Comparison of ENCODE assay signal across 22 cellular contexts in genomic region chr7:152673902-152674301, GRCh38. TPM values are rescaled to one million over a fixed set of nuclear protein-coding genes. Genes with fewer than 3 reads are reported as not detected.
DNase-seq lines count a peak whose midpoint lies in the region; ATAC-seq and TF ChIP-seq lines count a peak whose summit lies in the region.
"Had no signal": no experiment of that assay in that cellular context is flagged by ENCODE, and none has a peak within 500 bp of the region (broad histone marks: within the 10 kb centered on the region; RNA-seq: fewer than 3 reads in every experiment).

No MANE protein-coding gene starts in this region.

- H3K9me3 ChIP-seq in osteoblast (ENCODE audit: low read depth, low read length) (no peaks in the 10 kb centered on the region), BE2C (no peaks in the 10 kb centered on the region)
- H3K9me3 ChIP-seq: ovary, SJCRH30, testis had no signal

- no peak overlapping the region for H3K27ac ChIP-seq in KMS-11
- H3K27ac ChIP-seq in osteoblast (ENCODE audit: low read depth, low read length) = no peak overlapping the region
- H3K27ac ChIP-seq: ovary, SJCRH30, testis had no signal

- no peaks in the 10 kb centered on the region; the same call in 1 of the 2 replicates for H3K36me3 ChIP-seq in KMS-11 (ENCODE audit: insufficient read depth)
- no peaks in the 10 kb centered on the region for H3K36me3 ChIP-seq in osteoblast (ENCODE audit: insufficient read depth, low read length)
- peaks cover 14% of the 10 kb centered on the region for H3K36me3 ChIP-seq in BE2C
- H3K36me3 ChIP-seq: ovary had no signal

- H3K4me1 ChIP-seq in KMS-11 (ENCODE audit: low read depth, poor library complexity, severe bottlenecking) (peaks cover 53% of the 10 kb centered on the region), osteoblast (ENCODE audit: insufficient read depth, low read length) (peaks cover 7% of the 10 kb centered on the region), BE2C (no peaks in the 10 kb centered on the region)
- H3K4me1 ChIP-seq: SJCRH30 had no signal

- CTCF ChIA-PET in WTC11 (lab: Charles Lee) = interaction anchor here (1.9 kb wide), 1 partner anchor 33 kb away, joined by 9 read pairs; no protein-coding TSS in a partner anchor

- H3K79me2 ChIP-seq in KMS-11 (ENCODE audit: insufficient read depth, low read depth) (peaks cover 67% of the 10 kb centered on the region), osteoblast (ENCODE audit: insufficient read depth, low read length) (peaks cover 53% of the 10 kb centered on the region)

- no peak overlapping the region for H3K9ac ChIP-seq in KMS-11

- no peaks in the 10 kb centered on the region; the same call in 1 of the 2 replicates for H4K20me1 ChIP-seq in KMS-11 (ENCODE audit: insufficient read depth)
- H4K20me1 ChIP-seq in osteoblast (ENCODE audit: insufficient read depth, low read length) = no peaks in the 10 kb centered on the region

- H3K4me3 ChIP-seq in KMS-11 (IDR thresholded peaks at IDR 0.05; ENCODE audit: insufficient read depth, low read depth, low read length) (no peak overlapping the region), osteoblast (ENCODE audit: insufficient read depth, low read length) (no peak overlapping the region), BE2C (ENCODE audit: low read depth, low read length) (no peak overlapping the region)
- H3K4me3 ChIP-seq: ovary, SJCRH30, testis had no signal

- H3K4me2 ChIP-seq in KMS-11 = peak overlapping the region; percentile 18; the same call in 1 of the 2 replicates
- H3K4me2 ChIP-seq in osteoblast (ENCODE audit: insufficient read depth, low read length) = no peak overlapping the region

- no peak overlapping the region for H3K27ac Mint-ChIP-seq in activated T-cell treated with anti-CD3 and anti-CD28 coated beads, Interleukin-2, amount 50 U/mL, for 24 hours
- no peak overlapping the region for H3K27ac Mint-ChIP-seq in WTC11
- H3K27ac Mint-ChIP-seq: activated naive CD8-positive, alpha-beta T cell; CD8-positive, alpha-beta memory T cell; effector memory CD8-positive, alpha-beta T cell; naive B cell had no signal

- no peaks in the 10 kb centered on the region for H3K27me3 ChIP-seq in KMS-11 (ENCODE audit: insufficient read depth, low read depth)
- no peaks in the 10 kb centered on the region for H3K27me3 ChIP-seq in osteoblast (ENCODE audit: insufficient read depth, low read length)
- H3K27me3 ChIP-seq in BE2C = no peaks in the 10 kb centered on the region
- H3K27me3 ChIP-seq: ovary, SJCRH30, testis had no signal

- POLR2A ChIA-PET in WTC11 (lab: Charles Lee) = no interaction called here

- TF ChIP-seq CTCF in KMS-11 (conservative IDR thresholded peaks at IDR 0.05; ENCODE audit: low read depth, low read length) (no peak), WTC11 (IDR thresholded peaks at IDR 0.05) (no peak), osteoblast (IDR thresholded peaks at IDR 0.05; ENCODE audit: extremely low read depth, low read depth, low read length) (no peak), BE2C (IDR thresholded peaks at IDR 0.05; ENCODE audit: low read depth, low read length) (no peak)

- H3K9me3 Mint-ChIP-seq in activated T-cell treated with anti-CD3 and anti-CD28 coated beads, Interleukin-2, amount 50 U/mL, for 24 hours = no peaks in the 10 kb centered on the region
- H3K9me3 Mint-ChIP-seq in WTC11 = no peaks in the 10 kb centered on the region
- H3K9me3 Mint-ChIP-seq: activated T-cell treated with anti-CD3 and anti-CD28 coated beads, Interleukin-2, amount 50 U/mL, for 4 hours; CD8-positive, alpha-beta memory T cell; effector memory CD8-positive, alpha-beta T cell had no signal

- H3K36me3 Mint-ChIP-seq in activated T-cell treated with anti-CD3 and anti-CD28 coated beads, Interleukin-2, amount 50 U/mL, for 24 hours (ENCODE audit: low read depth) = peaks cover 49% of the 10 kb centered on the region
- peaks cover 20% of the 10 kb centered on the region for H3K36me3 Mint-ChIP-seq in WTC11
- H3K36me3 Mint-ChIP-seq: naive B cell had no signal

- peaks cover 15% of the 10 kb centered on the region for H3K4me1 Mint-ChIP-seq in activated T-cell treated with anti-CD3 and anti-CD28 coated beads, Interleukin-2, amount 50 U/mL, for 24 hours (ENCODE audit: low read depth)
- H3K4me1 Mint-ChIP-seq in WTC11 = peaks cover 9% of the 10 kb centered on the region

- H3K27me3 Mint-ChIP-seq in activated T-cell treated with anti-CD3 and anti-CD28 coated beads, Interleukin-2, amount 50 U/mL, for 24 hours = no peaks in the 10 kb centered on the region
- no peaks in the 10 kb centered on the region for H3K27me3 Mint-ChIP-seq in WTC11 (ENCODE audit: low read depth)
- H3K27me3 Mint-ChIP-seq: activated naive CD8-positive, alpha-beta T cell; CD8-positive, alpha-beta memory T cell; effector memory CD8-positive, alpha-beta T cell; naive B cell had no signal

- H3K4me3 Mint-ChIP-seq in activated T-cell treated with anti-CD3 and anti-CD28 coated beads, Interleukin-2, amount 50 U/mL, for 24 hours = peak overlapping the region; percentile 4
- peak overlapping the region; percentile 36 for H3K4me3 Mint-ChIP-seq in WTC11
- H3K4me3 Mint-ChIP-seq: activated T-cell treated with anti-CD3 and anti-CD28 coated beads, Interleukin-2, amount 50 U/mL, for 4 hours; effector memory CD8-positive, alpha-beta T cell had no signal

- H2AFZ ChIP-seq in KMS-11 (ENCODE audit: low read depth) (no peak overlapping the region), osteoblast (ENCODE audit: low read length) (peak overlapping the region; percentile 11)

- no peak for ATAC-seq in WTC11
- ATAC-seq in HG03439 (IDR thresholded peaks at IDR 0.05; ENCODE audit: unreplicated experiment) = no peak
- ATAC-seq: activated T-cell treated with anti-CD3 and anti-CD28 coated beads, Interleukin-2, amount 50 U/mL, for 4 hours; effector memory CD8-positive, alpha-beta T cell; right cardiac atrium had no signal

- no peak for DNase-seq in activated T-cell treated with anti-CD3 and anti-CD28 coated beads, Interleukin-2, amount 50 U/mL, for 24 hours
- DNase-seq in activated T-cell treated with anti-CD3 and anti-CD28 coated beads, Interleukin-2, amount 50 U/mL, for 48 hours = no peak
- DNase-seq in WTC11 (ENCODE audit: low spot score) (no peak), osteoblast (ENCODE audit: insufficient read length, low spot score, missing footprints) (no peak), BE2C (no peak)
- no peak for DNase-seq in stimulated activated CD4-positive, alpha-beta T cell treated with anti-CD3 and anti-CD28 coated beads, Interleukin-4, amount 100 ng/mL, for 24 hours
- DNase-seq: activated CD4-positive, CD25-positive, alpha-beta regulatory T cell treated with anti-CD3 and anti-CD28 coated beads, Interleukin-2, amount 50 U/mL, for 72 hours; activated T-cell treated with anti-CD3 and anti-CD28 coated beads, Interleukin-2, amount 50 U/mL, for 4 hours; CD8-positive, alpha-beta memory T cell; effector memory CD8-positive, alpha-beta T cell; kidney glomerular epithelial cell; mesenchymal stem cell; naive B cell; NCI-H2171; NCI-H774; ovary; right cardiac atrium; SJCRH30; testis had no signal

TF ChIP-seq in WTC11, 78 proteins besides CTCF, POLR2A, EP300 and RAD21 (continues in another document):
- TF ChIP-seq ETV6 (CRISPR knock-in tag; IDR thresholded peaks at IDR 0.05) (no peak), ZNF416 (CRISPR knock-in tag; IDR thresholded peaks at IDR 0.05) (no peak), RORB (CRISPR knock-in tag; IDR thresholded peaks at IDR 0.05) (no peak), E2F5 (CRISPR knock-in tag; IDR thresholded peaks at IDR 0.05) (no peak), STAT6 (CRISPR knock-in tag; conservative IDR thresholded peaks at IDR 0.05; ENCODE audit: low read depth) (no peak), ZNF425 (CRISPR knock-in tag; conservative IDR thresholded peaks at IDR 0.05) (no peak)

RNA-seq across cellular contexts. Expression of gene XRCC2, which starts 2.0 kb away (rescaled TPM):
- total RNA-seq in WTC11 (2021) = 21.2 to 25.4 TPM (median 21.7 TPM) in 3 replicates
- total RNA-seq in osteoblast = 0.72 and 1.2 TPM in 2 replicates
- 1.1 TPM for polyA plus RNA-seq in BE2C (2012; ENCODE audit: insufficient read depth, insufficient read length, low read depth)

Comparison
In these comparisons a context has a peak if more than half of its experiments do, and no peak if none do; other contexts are left out.
1. RNA of gene XRCC2, which starts 2.0 kb away (total RNA-seq): 21.2 to 25.4 TPM in WTC11; 0.72 to 1.2 TPM in osteoblast; every median in the first group is over 10 times any median in the second.